In genomic region chr16:3056336-3057180, GRCh38 we compare ENCODE assay signal across 23 cellular contexts. TPM values are rescaled to one million over a fixed set of nuclear protein-coding genes. Genes with fewer than 3 reads are reported as not detected.
DNase-seq lines count a peak whose midpoint lies in the region; ATAC-seq and TF ChIP-seq lines count a peak whose summit lies in the region.
"Had no signal": no experiment of that assay in that cellular context is flagged by ENCODE, and none has a peak within 500 bp of the region (broad histone marks: within the 10 kb centered on the region; RNA-seq: fewer than 3 reads in every experiment).

No MANE protein-coding gene starts in this region.

- no peaks in the 10 kb centered on the region for H3K36me3 ChIP-seq in CD8-positive, alpha-beta T cell (ENCODE audit: insufficient read depth, low read length)
- H3K36me3 ChIP-seq: adrenal gland, cardiac muscle cell had no signal

- no peak for ATAC-seq in activated CD8-positive, alpha-beta memory T cell treated with anti-CD3 and anti-CD28 coated beads, Interleukin-2, amount 10 ng/mL, durations not matched to agents 7 days and 5 days
- ATAC-seq in CD8-positive, alpha-beta T cell = no peak
- ATAC-seq in natural killer cell = no peak
- ATAC-seq in HG02623 (IDR thresholded peaks at IDR 0.05; ENCODE audit: unreplicated experiment) = no peak
- no peak for ATAC-seq in GM18519 (IDR thresholded peaks at IDR 0.05; ENCODE audit: low FRiP score, unreplicated experiment)
- ATAC-seq: A549, GM12878, sciatic nerve had no signal

- H3K4me3 ChIP-seq in CD8-positive, alpha-beta T cell (ENCODE audit: low read depth, low read length) = no peak overlapping the region
- H3K4me3 ChIP-seq: A549, adrenal gland, cardiac muscle cell, GM12878 had no signal

- H3K4me1 Mint-ChIP-seq in activated CD8-positive, alpha-beta memory T cell treated with anti-CD3 and anti-CD28 coated beads, Interleukin-2, amount 10 ng/mL, durations not matched to agents 7 days and 5 days = peaks cover 70% of the 10 kb centered on the region
- peaks cover 45% of the 10 kb centered on the region for H3K4me1 Mint-ChIP-seq in CD8-positive, alpha-beta T cell (ENCODE audit: low read depth)
- H3K4me1 Mint-ChIP-seq in activated T-helper 1 cell treated with anti-CD3 and anti-CD28 coated beads, Interleukin-12 subunit alpha, Interleukin-12 subunit beta, Interleukin-2, Interleukin-4 antibody, amounts not matched to agents 30 ng/mL and 10 ng/mL and 1 ng/mL, durations not matched to agents 14 hours and 24 hours and 36 hours (ENCODE audit: low read depth) = peaks cover 64% of the 10 kb centered on the region
- H3K4me1 Mint-ChIP-seq in natural killer cell = peaks cover 30 to 64% of the 10 kb centered on the region in 2 donors

- no peaks in the 10 kb centered on the region for H3K9me3 ChIP-seq in CD8-positive, alpha-beta T cell (ENCODE audit: low read length)
- H3K9me3 ChIP-seq: A549, adrenal gland had no signal

- H3K27me3 ChIP-seq in CD8-positive, alpha-beta T cell (ENCODE audit: insufficient read depth, low read length) = no peaks in the 10 kb centered on the region
- H3K27me3 ChIP-seq: adrenal gland had no signal

- TF ChIP-seq CTCF in CD8-positive, alpha-beta T cell (IDR thresholded peaks at IDR 0.05) = no peak
- TF ChIP-seq CTCF in natural killer cell (IDR thresholded peaks at IDR 0.05) = no peak

- intact Hi-C loops in CD8-positive, alpha-beta T cell (cut with DNase I, micrococcal nuclease) = no loop called here
- intact Hi-C loops in activated T-helper 1 cell treated with anti-CD3 and anti-CD28 coated beads, Interleukin-12 subunit alpha, Interleukin-12 subunit beta, Interleukin-2, Interleukin-4 antibody, amounts not matched to agents 30 ng/mL and 10 ng/mL and 1 ng/mL, durations not matched to agents 14 hours and 24 hours and 36 hours (cut with micrococcal nuclease) = no loop called here
- intact Hi-C loops in natural killer cell (cut with micrococcal nuclease) = loop anchor here (5.0 kb wide), 1 partner anchor 41 kb away; the partner anchor contains the start of gene ZSCAN10

- H3K27ac Mint-ChIP-seq in activated CD8-positive, alpha-beta memory T cell treated with anti-CD3 and anti-CD28 coated beads, Interleukin-2, amount 10 ng/mL, durations not matched to agents 7 days and 5 days = peak overlapping the region; percentile 95
- H3K27ac Mint-ChIP-seq in CD8-positive, alpha-beta T cell = peak overlapping the region; percentile 32
- H3K27ac Mint-ChIP-seq in activated T-helper 1 cell treated with anti-CD3 and anti-CD28 coated beads, Interleukin-12 subunit alpha, Interleukin-12 subunit beta, Interleukin-2, Interleukin-4 antibody, amounts not matched to agents 30 ng/mL and 10 ng/mL and 1 ng/mL, durations not matched to agents 14 hours and 24 hours and 36 hours = peak overlapping the region; percentile 88
- H3K27ac Mint-ChIP-seq in natural killer cell = peak overlapping the region; percentile 34 to 77

- no peak overlapping the region for H3K27ac ChIP-seq in CD8-positive, alpha-beta T cell (ENCODE audit: low read depth, low read length)
- H3K27ac ChIP-seq: A549, adrenal gland, cardiac muscle cell, parathyroid adenoma had no signal

- POLR2A ChIA-PET in CD8-positive, alpha-beta T cell (lab: Charles Lee) = interaction anchor here (0.6 to 3.9 kb wide), 7 partner anchors 9 to 79 kb away, joined by 4 to 27 read pairs (median 5); partner anchors contain the start of gene ZNF213

- H3K4me1 ChIP-seq in CD8-positive, alpha-beta T cell (ENCODE audit: insufficient read depth, low read length) = peaks cover 38% of the 10 kb centered on the region
- H3K4me1 ChIP-seq: parathyroid adenoma had no signal

- H3K36me3 Mint-ChIP-seq in activated CD8-positive, alpha-beta memory T cell treated with anti-CD3 and anti-CD28 coated beads, Interleukin-2, amount 10 ng/mL, durations not matched to agents 7 days and 5 days = peaks cover 57% of the 10 kb centered on the region
- H3K36me3 Mint-ChIP-seq in CD8-positive, alpha-beta T cell = peaks cover 19% of the 10 kb centered on the region
- peaks cover 33% of the 10 kb centered on the region for H3K36me3 Mint-ChIP-seq in activated T-helper 1 cell treated with anti-CD3 and anti-CD28 coated beads, Interleukin-12 subunit alpha, Interleukin-12 subunit beta, Interleukin-2, Interleukin-4 antibody, amounts not matched to agents 30 ng/mL and 10 ng/mL and 1 ng/mL, durations not matched to agents 14 hours and 24 hours and 36 hours (ENCODE audit: low read depth)
- H3K36me3 Mint-ChIP-seq in natural killer cell = no peaks in the 10 kb centered on the region

- H3K9me3 Mint-ChIP-seq in activated CD8-positive, alpha-beta memory T cell treated with anti-CD3 and anti-CD28 coated beads, Interleukin-2, amount 10 ng/mL, durations not matched to agents 7 days and 5 days (ENCODE audit: low read depth) = no peaks in the 10 kb centered on the region
- H3K9me3 Mint-ChIP-seq in CD8-positive, alpha-beta T cell = no peaks in the 10 kb centered on the region
- no peaks in the 10 kb centered on the region for H3K9me3 Mint-ChIP-seq in activated T-helper 1 cell treated with anti-CD3 and anti-CD28 coated beads, Interleukin-12 subunit alpha, Interleukin-12 subunit beta, Interleukin-2, Interleukin-4 antibody, amounts not matched to agents 30 ng/mL and 10 ng/mL and 1 ng/mL, durations not matched to agents 14 hours and 24 hours and 36 hours
- no peaks in the 10 kb centered on the region for H3K9me3 Mint-ChIP-seq in natural killer cell

- no peak for DNase-seq in activated CD8-positive, alpha-beta memory T cell treated with anti-CD3 and anti-CD28 coated beads, Interleukin-2, amount 10 ng/mL, durations not matched to agents 7 days and 5 days
- no peak for DNase-seq in activated CD8-positive, alpha-beta memory T cell treated with anti-CD3 and anti-CD28 coated beads, Interleukin-2, amount 50 U/mL, for 48 hours
- peak in 1 of 7 experiments; percentile 15 for DNase-seq in CD8-positive, alpha-beta T cell
- no peak for DNase-seq in activated T-helper 1 cell treated with anti-CD3 and anti-CD28 coated beads, Interleukin-12 subunit alpha, Interleukin-12 subunit beta, Interleukin-2, Interleukin-4 antibody, amounts not matched to agents 30 ng/mL and 10 ng/mL and 1 ng/mL, durations not matched to agents 14 hours and 24 hours and 36 hours (ENCODE audit: low spot score)
- no peak for DNase-seq in natural killer cell
- no peak for DNase-seq in epidermal melanocyte (ENCODE audit: insufficient read length, low spot score)
- DNase-seq: adrenal gland, GOT3, MM.1S, NCI-H146, NCI-H2171, NCI-H524 treated with DMSO at 0.1 percent for 48 hours, RPMI8226 had no signal

- CTCF ChIA-PET in activated CD8-positive, alpha-beta memory T cell treated with anti-CD3 and anti-CD28 coated beads, Interleukin-2, amount 10 ng/mL, durations not matched to agents 7 days and 5 days (lab: Charles Lee) = interaction anchor here (1.2 to 14.1 kb wide), 10 partner anchors 9 to 103 kb away, joined by 3 to 346 read pairs (median 10); partner anchors contain the start of genes IL32 and ZNF213
- CTCF ChIA-PET in CD8-positive, alpha-beta T cell (lab: Charles Lee) = interaction anchor here (0.7 to 14.0 kb wide), 7 partner anchors 11 to 75 kb away, joined by 3 to 324 read pairs (median 5); partner anchors contain the start of genes MMP25 and ZNF213

- H3K4me3 Mint-ChIP-seq in activated CD8-positive, alpha-beta memory T cell treated with anti-CD3 and anti-CD28 coated beads, Interleukin-2, amount 10 ng/mL, durations not matched to agents 7 days and 5 days = peak overlapping the region; percentile 81
- H3K4me3 Mint-ChIP-seq in CD8-positive, alpha-beta T cell = peak overlapping the region; percentile 86
- peak overlapping the region; percentile 90 for H3K4me3 Mint-ChIP-seq in activated T-helper 1 cell treated with anti-CD3 and anti-CD28 coated beads, Interleukin-12 subunit alpha, Interleukin-12 subunit beta, Interleukin-2, Interleukin-4 antibody, amounts not matched to agents 30 ng/mL and 10 ng/mL and 1 ng/mL, durations not matched to agents 14 hours and 24 hours and 36 hours
- H3K4me3 Mint-ChIP-seq in natural killer cell = peak overlapping the region; percentile 93

- no peaks in the 10 kb centered on the region for H3K27me3 Mint-ChIP-seq in activated CD8-positive, alpha-beta memory T cell treated with anti-CD3 and anti-CD28 coated beads, Interleukin-2, amount 10 ng/mL, durations not matched to agents 7 days and 5 days
- H3K27me3 Mint-ChIP-seq in CD8-positive, alpha-beta T cell (ENCODE audit: low read depth) = no peaks in the 10 kb centered on the region
- no peaks in the 10 kb centered on the region for H3K27me3 Mint-ChIP-seq in activated T-helper 1 cell treated with anti-CD3 and anti-CD28 coated beads, Interleukin-12 subunit alpha, Interleukin-12 subunit beta, Interleukin-2, Interleukin-4 antibody, amounts not matched to agents 30 ng/mL and 10 ng/mL and 1 ng/mL, durations not matched to agents 14 hours and 24 hours and 36 hours (ENCODE audit: insufficient read depth)
- H3K27me3 Mint-ChIP-seq in natural killer cell (ENCODE audit: low read depth in 2 of 2) = no peaks in the 10 kb centered on the region

RNA-seq across cellular contexts. Expression of gene IL32, which starts 8.9 kb away (rescaled TPM):
- total RNA-seq in activated CD8-positive, alpha-beta memory T cell treated with anti-CD3 and anti-CD28 coated beads, Interleukin-2, amount 10 ng/mL, durations not matched to agents 7 days and 5 days = 1,000 to 10,000 TPM; 2,870 to 3,468 TPM
- total RNA-seq in CD8-positive, alpha-beta T cell = 100 to 1,000 TPM; 123 to 127 TPM
- total RNA-seq in activated T-helper 1 cell treated with anti-CD3 and anti-CD28 coated beads, Interleukin-12 subunit alpha, Interleukin-12 subunit beta, Interleukin-2, Interleukin-4 antibody, amounts not matched to agents 30 ng/mL and 10 ng/mL and 1 ng/mL, durations not matched to agents 14 hours and 24 hours and 36 hours = 993 TPM in 2 replicates
- 100 to 1,000 TPM; 305 to 562 (median 319) TPM for total RNA-seq in natural killer cell

RNA-seq across cellular contexts. Expression of gene MMP25, which starts 10.2 kb away (rescaled TPM):
- 10 to 100 TPM; 34.0 to 88.3 TPM for total RNA-seq in activated CD8-positive, alpha-beta memory T cell treated with anti-CD3 and anti-CD28 coated beads, Interleukin-2, amount 10 ng/mL, durations not matched to agents 7 days and 5 days
- total RNA-seq in CD8-positive, alpha-beta T cell = under 1 TPM; 0.11 to 0.36 TPM
- total RNA-seq in activated T-helper 1 cell treated with anti-CD3 and anti-CD28 coated beads, Interleukin-12 subunit alpha, Interleukin-12 subunit beta, Interleukin-2, Interleukin-4 antibody, amounts not matched to agents 30 ng/mL and 10 ng/mL and 1 ng/mL, durations not matched to agents 14 hours and 24 hours and 36 hours = 11.9 and 12.8 TPM in 2 replicates
- 10 to 100 TPM in 1 of 3 donors, 1 to 10 TPM in 2; 2.0 to 62.2 (median 5.6) TPM for total RNA-seq in natural killer cell

RNA-seq across cellular contexts. Expression of gene BICDL2, which starts 19.8 kb away (rescaled TPM):
- total RNA-seq in activated CD8-positive, alpha-beta memory T cell treated with anti-CD3 and anti-CD28 coated beads, Interleukin-2, amount 10 ng/mL, durations not matched to agents 7 days and 5 days = under 1 TPM in 1 of 2 experiments, not detected in 1; 0.50 TPM
- not detected for total RNA-seq in CD8-positive, alpha-beta T cell
- 0.20 TPM in 1 of 2 replicates, not detected in the other for total RNA-seq in activated T-helper 1 cell treated with anti-CD3 and anti-CD28 coated beads, Interleukin-12 subunit alpha, Interleukin-12 subunit beta, Interleukin-2, Interleukin-4 antibody, amounts not matched to agents 30 ng/mL and 10 ng/mL and 1 ng/mL, durations not matched to agents 14 hours and 24 hours and 36 hours
- total RNA-seq in natural killer cell = not detected
- total RNA-seq: cardiac muscle cell, dermis microvascular lymphatic vessel endothelial cell, frontal cortex, GM12878, lung microvascular endothelial cell had no signal

RNA-seq across cellular contexts. Expression of gene THOC6, which starts 32.7 kb away (rescaled TPM):
- total RNA-seq in activated CD8-positive, alpha-beta memory T cell treated with anti-CD3 and anti-CD28 coated beads, Interleukin-2, amount 10 ng/mL, durations not matched to agents 7 days and 5 days = 10 to 100 TPM; 45.6 to 51.5 TPM
- 10 to 100 TPM; 13.1 to 14.0 TPM for total RNA-seq in CD8-positive, alpha-beta T cell
- 48.3 and 49.0 TPM in 2 replicates for total RNA-seq in activated T-helper 1 cell treated with anti-CD3 and anti-CD28 coated beads, Interleukin-12 subunit alpha, Interleukin-12 subunit beta, Interleukin-2, Interleukin-4 antibody, amounts not matched to agents 30 ng/mL and 10 ng/mL and 1 ng/mL, durations not matched to agents 14 hours and 24 hours and 36 hours
- total RNA-seq in natural killer cell = 10 to 100 TPM; 17.1 to 21.5 (median 17.2) TPM

RNA-seq across cellular contexts. Expression of gene HCFC1R1, which starts 32.8 kb away (rescaled TPM):
- total RNA-seq in activated CD8-positive, alpha-beta memory T cell treated with anti-CD3 and anti-CD28 coated beads, Interleukin-2, amount 10 ng/mL, durations not matched to agents 7 days and 5 days = 10 to 100 TPM; 31.8 to 34.3 TPM
- 1 to 10 TPM; 6.4 to 7.1 TPM for total RNA-seq in CD8-positive, alpha-beta T cell
- 30.0 and 30.9 TPM in 2 replicates for total RNA-seq in activated T-helper 1 cell treated with anti-CD3 and anti-CD28 coated beads, Interleukin-12 subunit alpha, Interleukin-12 subunit beta, Interleukin-2, Interleukin-4 antibody, amounts not matched to agents 30 ng/mL and 10 ng/mL and 1 ng/mL, durations not matched to agents 14 hours and 24 hours and 36 hours
- 10 to 100 TPM; 15.4 to 21.8 (median 16.0) TPM for total RNA-seq in natural killer cell

Comparison
In these comparisons a context has a peak if more than half of its experiments do, and no peak if none do; other contexts are left out.
1. H3K27ac Mint-ChIP-seq: peak in every context shown above with its lines; median percentile 95 in activated CD8-positive, alpha-beta memory T cell treated with anti-CD3 and anti-CD28 coated beads, Interleukin-2, amount 10 ng/mL, durations not matched to agents 7 days and 5 days; 88 in activated T-helper 1 cell treated with anti-CD3 and anti-CD28 coated beads, Interleukin-12 subunit alpha, Interleukin-12 subunit beta, Interleukin-2, Interleukin-4 antibody, amounts not matched to agents 30 ng/mL and 10 ng/mL and 1 ng/mL, durations not matched to agents 14 hours and 24 hours and 36 hours; 56 in natural killer cell; 32 in CD8-positive, alpha-beta T cell.